Comparison of ENCODE assay signal across 7 cellular contexts in the genomic region with DNA sequence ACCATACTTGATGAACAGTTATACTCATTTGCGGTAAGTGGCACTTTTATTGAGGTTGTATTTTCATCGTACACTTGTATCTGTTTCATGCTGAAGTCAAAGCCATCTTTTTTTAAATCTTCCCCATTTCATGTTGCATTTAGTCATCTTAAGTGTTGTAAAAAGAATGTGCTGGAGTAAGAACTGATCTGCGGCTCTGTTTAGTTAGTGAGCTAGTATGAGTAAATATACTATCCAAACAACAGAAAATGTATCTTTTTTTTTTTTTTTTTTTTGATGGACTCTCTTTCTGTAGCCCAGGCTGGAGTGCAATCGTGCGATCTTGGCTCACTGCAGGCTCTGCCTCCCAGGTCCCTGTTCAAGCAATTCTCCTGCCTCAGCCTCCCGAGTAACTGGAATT. TPM values are rescaled to one million over a fixed set of nuclear protein-coding genes. Genes with fewer than 3 reads are reported as not detected.
"Had no signal": no experiment of that assay in that cellular context is flagged by ENCODE, and none has a peak within 500 bp of the region (broad histone marks: within the 10 kb centered on the region; RNA-seq: fewer than 3 reads in every experiment).

No MANE protein-coding gene starts in this region.

RNA-seq across cellular contexts. Expression of a gene that starts 12.4 kb away (rescaled TPM):
- total RNA-seq: MCF 10A, NCI-H460, OCI-LY7, Peyer's patch, Right ventricle myocardium superior, SJSA1 had no signal
- polyA plus RNA-seq: SK-N-SH had no signal

RNA-seq across cellular contexts. Expression of a gene that starts 39.4 kb away (rescaled TPM):
- total RNA-seq: NCI-H460, OCI-LY7, SJSA1 had no signal
- polyA plus RNA-seq: SK-N-SH had no signal

RNA-seq across cellular contexts. Expression of a gene that starts 49.3 kb away (rescaled TPM):
- total RNA-seq: OCI-LY7 had no signal

RNA-seq across cellular contexts. Expression of a gene that starts 50.3 kb away (rescaled TPM):
- total RNA-seq: OCI-LY7 had no signal
